ENCODE assay signal across 9 cellular contexts in the genomic region with DNA sequence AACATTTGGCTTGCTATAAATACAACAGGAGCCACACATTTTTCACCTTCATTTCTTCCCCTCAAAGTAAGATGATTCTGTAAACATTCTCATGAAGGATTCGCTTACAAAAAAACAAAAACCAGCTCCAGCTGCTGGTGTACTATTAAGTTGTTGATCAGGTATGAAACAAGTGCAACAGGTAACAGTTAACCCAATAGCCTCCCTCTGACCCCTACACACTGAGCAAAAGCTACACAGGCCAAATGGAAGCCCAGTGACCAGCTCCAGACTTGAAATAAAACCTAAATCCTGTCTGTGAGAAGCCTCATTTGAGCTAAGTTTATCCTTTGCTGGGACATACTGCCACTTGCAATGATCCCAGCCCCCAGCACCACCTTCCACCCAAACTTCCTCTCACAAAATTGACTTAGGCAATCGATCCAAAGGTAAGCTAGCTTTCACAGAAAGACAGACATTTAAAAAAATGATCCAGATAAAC. TPM values are rescaled to one million over a fixed set of nuclear protein-coding genes. Genes with fewer than 3 reads are reported as not detected.
DNase-seq lines count a peak whose midpoint lies in the region; ATAC-seq and TF ChIP-seq lines count a peak whose summit lies in the region.
"Had no signal": no experiment of that assay in that cellular context is flagged by ENCODE, and none has a peak within 500 bp of the region (broad histone marks: within the 10 kb centered on the region; RNA-seq: fewer than 3 reads in every experiment).

No MANE protein-coding gene starts in this region.

- no peak overlapping the region for H3K27ac ChIP-seq in colonic mucosa

- intact Hi-C loops in colonic mucosa (cut with DNase I): no loop called here

- no peak for DNase-seq in stimulated activated naive CD8-positive, alpha-beta T cell treated with anti-CD3 and anti-CD28 coated beads, Interleukin-15, Interleukin-2, amounts not matched to agents 100 U/mL and 50 U/mL, for 24 hours
- DNase-seq in colonic mucosa: no peak
- no peak for DNase-seq in SW480 (ENCODE audit: low spot score)
- DNase-seq: DMS153 had no signal

- H3K9ac ChIP-seq in colonic mucosa (ENCODE audit: low read depth in 2 of 2, low read length in 2 of 2): no peak overlapping the region

- peaks cover 9% of the 10 kb centered on the region for H3K27me3 Mint-ChIP-seq in stimulated activated naive CD8-positive, alpha-beta T cell treated with anti-CD3 and anti-CD28 coated beads, Interleukin-15, Interleukin-2, amounts not matched to agents 100 ng/mL and 50 ng/mL, for 24 hours

- H3K9me3 ChIP-seq in colonic mucosa (no peaks in the 10 kb centered on the region), mononuclear cell (ENCODE audit: low read depth, low read length) (no peaks in the 10 kb centered on the region)

- peaks cover 75% of the 10 kb centered on the region for H3K4me1 Mint-ChIP-seq in stimulated activated naive CD8-positive, alpha-beta T cell treated with anti-CD3 and anti-CD28 coated beads, Interleukin-15, Interleukin-2, amounts not matched to agents 100 ng/mL and 50 ng/mL, for 24 hours (ENCODE audit: low read depth)

- no peak for ATAC-seq in stimulated activated naive CD8-positive, alpha-beta T cell treated with anti-CD3 and anti-CD28 coated beads, Interleukin-15, Interleukin-2, amounts not matched to agents 100 U/mL and 50 U/mL, for 24 hours
- no peak for ATAC-seq in GM19324 (IDR thresholded peaks at IDR 0.05; ENCODE audit: low FRiP score, unreplicated experiment)
- ATAC-seq in GM19035 (IDR thresholded peaks at IDR 0.05; ENCODE audit: unreplicated experiment): no peak
- ATAC-seq in HG03159 (IDR thresholded peaks at IDR 0.05; ENCODE audit: unreplicated experiment): no peak

- H3K4me3 ChIP-seq in colonic mucosa (peak overlapping the region; percentile 28), mononuclear cell (ENCODE audit: low read length) (peak overlapping the region; percentile 52)

- peaks cover 11% of the 10 kb centered on the region for H3K36me3 Mint-ChIP-seq in stimulated activated naive CD8-positive, alpha-beta T cell treated with anti-CD3 and anti-CD28 coated beads, Interleukin-15, Interleukin-2, amounts not matched to agents 100 ng/mL and 50 ng/mL, for 24 hours (ENCODE audit: low read depth)

- peak overlapping the region; percentile 95 for H3K4me3 Mint-ChIP-seq in stimulated activated naive CD8-positive, alpha-beta T cell treated with anti-CD3 and anti-CD28 coated beads, Interleukin-15, Interleukin-2, amounts not matched to agents 100 ng/mL and 50 ng/mL, for 24 hours

- H3K27ac Mint-ChIP-seq in stimulated activated naive CD8-positive, alpha-beta T cell treated with anti-CD3 and anti-CD28 coated beads, Interleukin-15, Interleukin-2, amounts not matched to agents 100 ng/mL and 50 ng/mL, for 24 hours: peak overlapping the region; percentile 92

- H3K4me1 ChIP-seq in colonic mucosa: no peaks in the 10 kb centered on the region
- peaks cover 55% of the 10 kb centered on the region for H3K4me1 ChIP-seq in mononuclear cell (ENCODE audit: insufficient read depth, low read length)

- H3K27me3 ChIP-seq in colonic mucosa (no peaks in the 10 kb centered on the region), mononuclear cell (ENCODE audit: insufficient read depth, low read length) (peaks cover 25% of the 10 kb centered on the region)

- H3K36me3 ChIP-seq in colonic mucosa: no peaks in the 10 kb centered on the region

- TF ChIP-seq CTCF in colonic mucosa (IDR thresholded peaks at IDR 0.05): no peak

- H3K9me3 Mint-ChIP-seq in stimulated activated naive CD8-positive, alpha-beta T cell treated with anti-CD3 and anti-CD28 coated beads, Interleukin-15, Interleukin-2, amounts not matched to agents 100 ng/mL and 50 ng/mL, for 24 hours: no peaks in the 10 kb centered on the region

RNA-seq across cellular contexts. Expression of a gene that starts 1.0 kb away (rescaled TPM):
- 1 to 10 TPM; 5.7 to 5.8 TPM for total RNA-seq in colonic mucosa
- 40.0 TPM for total RNA-seq in mononuclear cell
